12 cellular contexts compared by ENCODE assay signal in genomic region chrX:2521092-2521926, GRCh38. TPM values are rescaled to one million over a fixed set of nuclear protein-coding genes. Genes with fewer than 3 reads are reported as not detected.
A peak's percentile ranks its signal among the peaks of the same experiment; 100 is the strongest.
DNase-seq lines count a peak whose midpoint lies in the region; ATAC-seq and TF ChIP-seq lines count a peak whose summit lies in the region.
"Had no signal": no experiment of that assay in that cellular context is flagged by ENCODE, and none has a peak within 500 bp of the region (broad histone marks: within the 10 kb centered on the region; RNA-seq: fewer than 3 reads in every experiment).

No MANE protein-coding gene starts in this region.

- H3K4me1 ChIP-seq in right atrium auricular region (no peaks in the 10 kb centered on the region), upper lobe of right lung (no peaks in the 10 kb centered on the region)
- H3K4me1 ChIP-seq: pancreas had no signal

- no peaks in the 10 kb centered on the region for H3K9me2 ChIP-seq in SU-DHL-6 (replicated peaks; ENCODE audit: insufficient read depth, low read length)

- peak overlapping the region; percentile 51 for H3K4me2 ChIP-seq in SU-DHL-6 (ENCODE audit: low read depth, low read length, poor library complexity, severe bottlenecking)

- peak overlapping the region; percentile 7 for H2AFZ ChIP-seq in SU-DHL-6 (ENCODE audit: low read depth, low read length, severe bottlenecking)
- H2AFZ ChIP-seq: GM23248 had no signal

- H3F3A ChIP-seq in SU-DHL-6 (ENCODE audit: insufficient read depth), result peaks cover 14% of the 10 kb centered on the region

- H3K27ac ChIP-seq in right atrium auricular region (no peak overlapping the region), SU-DHL-6 (ENCODE audit: low read depth, low read length) (peak overlapping the region; percentile 71), upper lobe of right lung (no peak overlapping the region)
- H3K27ac ChIP-seq: cardiac muscle cell, GM23248, pancreas had no signal

- TF ChIP-seq CTCF in right atrium auricular region (IDR thresholded peaks at IDR 0.05) (no peak), SU-DHL-6 (IDR thresholded peaks at IDR 0.05; ENCODE audit: insufficient read depth, low read length, poor library complexity, severe bottlenecking) (no peak), upper lobe of right lung (IDR thresholded peaks at IDR 0.05) (no peak)

- no peak for DNase-seq in Right ventricle myocardium superior
- no peak for DNase-seq in right atrium auricular region (ENCODE audit: low spot score)
- DNase-seq in upper lobe of right lung, result no peak
- no peak for DNase-seq in activated T-cell treated with anti-CD3 and anti-CD28 coated beads, Interleukin-2, amount 50 U/mL, for 48 hours
- no peak for DNase-seq in putamen (ENCODE audit: low spot score)
- DNase-seq in NCI-H82 (lab: John Stamatoyannopoulos, UW), result no peak
- DNase-seq: GM23248, hippocampal formation had no signal

- H3K4me3 ChIP-seq in right atrium auricular region (no peak overlapping the region), SU-DHL-6 (ENCODE audit: insufficient read depth, low read length, poor library complexity, severe bottlenecking) (no peak overlapping the region), upper lobe of right lung (no peak overlapping the region)
- H3K4me3 ChIP-seq: cardiac muscle cell, GM23248, pancreas had no signal

- ATAC-seq in Right ventricle myocardium superior (ENCODE audit: poor library complexity), result peak; percentile 73
- ATAC-seq in HG02852 (IDR thresholded peaks at IDR 0.05; ENCODE audit: unreplicated experiment), result peak; percentile 83
- ATAC-seq in upper lobe of right lung, result peak; percentile 71

- intact Hi-C loops in Right ventricle myocardium superior (cut with DNase I), result no loop called here
- intact Hi-C loops in upper lobe of right lung (cut with DNase I), result no loop called here

- no peaks in the 10 kb centered on the region for H3K79me2 ChIP-seq in SU-DHL-6 (ENCODE audit: insufficient read depth, low read length)

- H3K9me3 ChIP-seq in right atrium auricular region (no peaks in the 10 kb centered on the region), SU-DHL-6 (ENCODE audit: insufficient read depth, low read length) (no peaks in the 10 kb centered on the region), upper lobe of right lung (no peaks in the 10 kb centered on the region)
- H3K9me3 ChIP-seq: pancreas had no signal

- H4K20me1 ChIP-seq in SU-DHL-6 (ENCODE audit: low read depth, low read length), result no peaks in the 10 kb centered on the region

- H3K27me3 ChIP-seq in right atrium auricular region (no peaks in the 10 kb centered on the region), SU-DHL-6 (ENCODE audit: low read length) (no peaks in the 10 kb centered on the region), upper lobe of right lung (no peaks in the 10 kb centered on the region)
- H3K27me3 ChIP-seq: cardiac muscle cell, pancreas had no signal

- peak overlapping the region; percentile 3; the same call in 1 of the 2 replicates for H3K9ac ChIP-seq in SU-DHL-6 (ENCODE audit: low read length)
- H3K9ac ChIP-seq: GM23248 had no signal

- H3K36me3 ChIP-seq in right atrium auricular region (no peaks in the 10 kb centered on the region), SU-DHL-6 (ENCODE audit: low read length) (no peaks in the 10 kb centered on the region), upper lobe of right lung (no peaks in the 10 kb centered on the region)
- H3K36me3 ChIP-seq: cardiac muscle cell, pancreas had no signal

RNA-seq across cellular contexts. Expression of gene DHRSX, which starts 20.5 kb away (rescaled TPM):
- total RNA-seq in Right ventricle myocardium superior (29.9 TPM), right atrium auricular region (10 to 100 TPM; 19.9 to 21.9 TPM), upper lobe of right lung (34.8 TPM)

RNA-seq across cellular contexts. Expression of gene ZBED1, which starts 20.5 kb away (rescaled TPM):
- 75.7 TPM for total RNA-seq in Right ventricle myocardium superior
- 10 to 100 TPM; 40.7 to 42.0 TPM for total RNA-seq in right atrium auricular region
- total RNA-seq in upper lobe of right lung, result 40.0 TPM
